ENCODE assay signal across 4 cellular contexts in the genomic region with DNA sequence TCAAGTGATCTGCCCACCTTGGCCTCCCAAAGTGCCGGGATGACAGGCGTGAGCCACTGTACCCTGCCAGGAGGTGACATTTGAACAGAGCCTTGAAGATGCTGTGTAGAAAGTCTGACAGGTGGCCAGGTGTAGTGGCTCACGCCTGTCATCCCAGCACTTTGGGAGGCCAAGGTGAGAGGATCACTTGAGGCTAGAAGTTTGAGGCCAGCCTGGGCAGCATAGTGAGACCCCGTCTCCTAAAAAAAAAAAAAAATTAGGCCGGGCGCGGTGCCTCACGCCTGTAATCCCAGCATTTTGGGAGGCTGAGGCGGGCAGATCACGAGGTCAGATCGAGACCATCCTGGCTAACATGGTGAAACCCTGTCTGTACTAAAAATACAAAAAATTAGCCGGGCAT. TPM values are rescaled to one million over a fixed set of nuclear protein-coding genes. Genes with fewer than 3 reads are reported as not detected.
"Had no signal": no experiment of that assay in that cellular context is flagged by ENCODE, and none has a peak within 500 bp of the region (broad histone marks: within the 10 kb centered on the region; RNA-seq: fewer than 3 reads in every experiment).

No MANE protein-coding gene starts in this region.

RNA-seq across cellular contexts. Expression of gene TTLL13, which starts 29.1 kb away (rescaled TPM):
- total RNA-seq: GM23248, GM23338, H1, H9 had no signal
- polyA plus RNA-seq: GM23248, GM23338 had no signal
